Comparison of ENCODE assay signal across 26 cellular contexts in genomic region chr14:72404998-72405397, GRCh38.
"Had no signal": no experiment of that assay in that cellular context is flagged by ENCODE, and none has a peak within 500 bp of the region (broad histone marks: within the 10 kb centered on the region; RNA-seq: fewer than 3 reads in every experiment).

No MANE protein-coding gene starts in this region.

- H3K9me3 ChIP-seq: ascending aorta, body of pancreas, Peyer's patch, SJCRH30, SK-N-SH had no signal

- H3K9ac ChIP-seq: SK-N-SH had no signal

- H3K4me1 ChIP-seq: ascending aorta, body of pancreas, Peyer's patch, SJCRH30 had no signal

- H3K27me3 ChIP-seq: ascending aorta, body of pancreas, Peyer's patch, SJCRH30 had no signal

- H3K4me3 ChIP-seq: ascending aorta, body of pancreas, Peyer's patch, SJCRH30 had no signal

- H3K9me3 Mint-ChIP-seq: activated B cell treated with CpG ODN at 0.5 μM for 24 hours; activated T-helper 17 cell treated with anti-CD3 and anti-CD28 coated beads, Interleukin-2, amount 50 U/mL, for 72 hours; central memory CD8-positive, alpha-beta T cell had no signal

- H3K36me3 ChIP-seq: ascending aorta, Peyer's patch, SJCRH30 had no signal

- H3K27ac Mint-ChIP-seq: activated B cell treated with CpG ODN at 0.5 μM for 24 hours; activated CD4-positive, alpha-beta T cell treated with anti-CD3 and anti-CD28 coated beads, Interleukin-2, amount 10 ng/mL, durations not matched to agents 24 days and 14 days; activated CD8-positive, alpha-beta memory T cell treated with anti-CD3 and anti-CD28 coated beads, Interleukin-2, amount 10 ng/mL, durations not matched to agents 7 days and 5 days; activated naive CD4-positive, alpha-beta T cell treated with anti-CD3 and anti-CD28 coated beads, Interleukin-2, amount 10 ng/mL, durations not matched to agents 7 days and 5 days; activated T-helper 17 cell treated with anti-CD3 and anti-CD28 coated beads, Interleukin-2, amount 50 U/mL, for 72 hours had no signal

- H3K27ac ChIP-seq: ascending aorta, body of pancreas, Peyer's patch, RWPE1, SJCRH30 had no signal

- H3K4me3 Mint-ChIP-seq: activated B cell treated with CpG ODN at 0.5 μM for 24 hours; activated CD4-positive, alpha-beta T cell treated with anti-CD3 and anti-CD28 coated beads, Interleukin-2, amount 10 ng/mL, durations not matched to agents 24 days and 14 days; activated CD8-positive, alpha-beta memory T cell treated with anti-CD3 and anti-CD28 coated beads, Interleukin-2, amount 10 ng/mL, durations not matched to agents 7 days and 5 days; activated naive CD4-positive, alpha-beta T cell treated with anti-CD3 and anti-CD28 coated beads, Interleukin-2, amount 10 ng/mL, durations not matched to agents 7 days and 5 days; activated T-helper 17 cell treated with anti-CD3 and anti-CD28 coated beads, Interleukin-2, amount 50 U/mL, for 72 hours; central memory CD8-positive, alpha-beta T cell had no signal

- DNase-seq: activated B cell treated with CpG ODN at 0.5 μM for 24 hours; activated CD4-positive, alpha-beta T cell treated with anti-CD3 and anti-CD28 coated beads for 1 hour; activated CD4-positive, alpha-beta T cell treated with anti-CD3 and anti-CD28 coated beads, Interleukin-2, amount 10 ng/mL, durations not matched to agents 24 days and 14 days; activated CD4-positive, alpha-beta T cell treated with anti-CD3 and anti-CD28 coated beads, Interleukin-2, amount 50 U/mL, for 48 hours; activated CD8-positive, alpha-beta memory T cell treated with anti-CD3 and anti-CD28 coated beads, Interleukin-2, amount 10 ng/mL, durations not matched to agents 7 days and 5 days; activated gamma-delta T cell; activated naive CD4-positive, alpha-beta T cell treated with anti-CD3 and anti-CD28 coated beads, Interleukin-2, amount 10 ng/mL, durations not matched to agents 7 days and 5 days; activated T-cell treated with anti-CD3 and anti-CD28 coated beads, Interleukin-2, amount 50 U/mL, for 48 hours; amniotic stem cell; body of pancreas; NCI-H1105 treated with DMSO at 0.1 percent for 48 hours; NCI-H1436 treated with DMSO at 0.1 percent for 48 hours; NCI-H187; NCI-H2081; NCI-H510A treated with DMSO at 0.1 percent for 48 hours; NCI-H69; NK-92 treated with Interleukin-12 subunit alpha and Interleukin-12 subunit beta, amount 100 ng/mL, for 24 hours; Peyer's patch; Right ventricle myocardium superior; SJCRH30; SK-N-SH; T-helper 1 cell had no signal

- H3K36me3 Mint-ChIP-seq: activated CD8-positive, alpha-beta memory T cell treated with anti-CD3 and anti-CD28 coated beads, Interleukin-2, amount 10 ng/mL, durations not matched to agents 7 days and 5 days; activated naive CD4-positive, alpha-beta T cell treated with anti-CD3 and anti-CD28 coated beads, Interleukin-2, amount 10 ng/mL, durations not matched to agents 7 days and 5 days had no signal

- ATAC-seq: activated CD8-positive, alpha-beta memory T cell treated with anti-CD3 and anti-CD28 coated beads, Interleukin-2, amount 10 ng/mL, durations not matched to agents 7 days and 5 days; activated T-helper 17 cell treated with anti-CD3 and anti-CD28 coated beads, Interleukin-2, amount 50 U/mL, for 72 hours; body of pancreas had no signal

- H3K4me1 Mint-ChIP-seq: activated B cell treated with CpG ODN at 0.5 μM for 24 hours had no signal
